In the genomic region with DNA sequence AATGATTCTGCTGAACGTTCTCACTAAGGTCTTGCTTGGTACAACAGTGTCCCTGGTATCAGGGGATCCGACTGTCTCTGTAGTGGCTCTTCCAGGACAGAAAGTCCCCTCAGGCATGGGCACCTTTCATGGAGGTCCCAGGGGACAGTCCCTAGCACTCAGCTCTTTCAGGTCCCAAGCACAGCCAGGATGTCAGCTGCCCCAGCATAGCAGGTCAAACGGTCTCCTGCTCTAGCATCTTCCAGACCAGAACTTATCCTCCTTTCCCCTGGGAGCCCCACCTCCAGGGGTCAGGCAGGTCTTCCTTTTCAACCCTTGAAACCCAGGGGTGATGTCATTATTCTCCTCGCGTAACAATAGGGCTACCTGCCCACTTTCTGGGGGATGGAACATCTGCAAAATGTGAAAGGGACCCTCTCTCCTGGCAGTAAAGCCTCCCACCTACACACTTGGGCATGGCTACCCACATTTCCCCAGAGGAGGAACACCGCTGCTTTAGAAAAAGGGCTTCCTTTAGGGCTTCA, we compare ENCODE assay signal across 1 cellular context.
TF ChIP-seq lines count a peak whose summit lies in the region.

No MANE protein-coding gene starts in this region.

TF ChIP-seq in HEK293, 187 proteins besides CTCF, POLR2A, EP300 and RAD21:
- TF ChIP-seq, protein P1, sequence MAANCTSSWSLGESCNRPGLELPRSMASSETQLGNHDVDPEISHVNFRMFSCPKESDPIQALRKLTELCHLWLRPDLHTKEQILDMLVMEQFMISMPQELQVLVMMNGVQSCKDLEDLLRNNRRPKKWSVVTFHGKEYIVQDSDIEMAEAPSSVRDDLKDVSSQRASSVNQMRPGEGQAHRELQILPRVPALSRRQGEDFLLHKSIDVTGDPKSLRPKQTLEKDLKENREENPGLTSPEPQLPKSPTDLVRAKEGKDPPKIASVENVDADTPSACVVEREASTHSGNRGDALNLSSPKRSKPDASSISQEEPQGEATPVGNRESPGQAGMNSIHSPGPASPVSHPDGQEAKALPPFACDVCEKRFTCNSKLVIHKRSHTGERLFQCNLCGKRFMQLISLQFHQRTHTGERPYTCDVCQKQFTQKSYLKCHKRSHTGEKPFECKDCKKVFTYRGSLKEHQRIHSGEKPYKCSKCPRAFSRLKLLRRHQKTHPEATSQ (tag by site-specific recombination; IDR thresholded peaks at IDR 0.05) = no peak
- TF ChIP-seq ZNF571 (tag by site-specific recombination; IDR thresholded peaks at IDR 0.05) = no peak
- TF ChIP-seq YY1 (tag by site-specific recombination; IDR thresholded peaks at IDR 0.05) = no peak
- TF ChIP-seq EGR2 (tag by site-specific recombination; IDR thresholded peaks at IDR 0.05; ENCODE audit: low read depth) = peak; percentile 41; the same call in 1 of the 2 replicates
- TF ChIP-seq ZNF19 (tag by site-specific recombination; IDR thresholded peaks at IDR 0.05; ENCODE audit: low read depth) = no peak
- TF ChIP-seq ZNF146 (tag by site-specific recombination; IDR thresholded peaks at IDR 0.05) = no peak
